36 cellular contexts compared by ENCODE assay signal in the genomic region with DNA sequence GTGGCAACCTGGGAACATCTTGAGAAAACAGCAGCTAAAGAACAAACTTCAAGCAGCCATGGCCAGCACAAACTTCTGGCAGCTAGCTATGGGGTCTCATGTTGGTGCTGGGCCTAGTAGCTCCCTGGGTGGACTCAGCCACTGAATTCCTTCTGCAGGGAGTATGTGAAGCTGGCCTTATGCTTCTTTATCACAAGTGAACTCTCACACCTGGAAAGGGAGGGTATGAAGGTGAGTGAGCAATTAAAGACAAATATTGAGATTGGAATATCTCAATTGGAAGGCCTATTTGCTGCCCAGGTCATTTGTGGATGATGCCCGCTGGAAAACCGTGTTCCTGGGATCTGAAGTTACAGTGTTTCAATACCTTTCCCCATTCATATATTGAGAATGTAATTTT.
"Had no signal": no experiment of that assay in that cellular context is flagged by ENCODE, and none has a peak within 500 bp of the region (broad histone marks: within the 10 kb centered on the region; RNA-seq: fewer than 3 reads in every experiment).

No MANE protein-coding gene starts in this region.

- H3K4me3 ChIP-seq: ascending aorta, body of pancreas, breast epithelium had no signal

- H3K9me3 ChIP-seq: ascending aorta, body of pancreas had no signal

- H3K4me3 Mint-ChIP-seq: activated B cell treated with CpG ODN at 0.5 μM for 24 hours; activated CD4-positive, alpha-beta memory T cell treated with anti-CD3 and anti-CD28 coated beads, Interleukin-2, amount 10 ng/mL, durations not matched to agents 7 days and 5 days; activated CD4-positive, alpha-beta T cell treated with anti-CD3 and anti-CD28 coated beads for 36 hours; activated CD4-positive, alpha-beta T cell treated with anti-CD3 and anti-CD28 coated beads, Interleukin-2, amount 10 ng/mL, durations not matched to agents 7 days and 5 days; activated CD8-positive, alpha-beta memory T cell treated with anti-CD3 and anti-CD28 coated beads, Interleukin-2, amount 10 ng/mL, durations not matched to agents 7 days and 5 days; activated CD8-positive, alpha-beta T cell treated with anti-CD3 and anti-CD28 coated beads, Interleukin-2, amount 10 ng/mL, durations not matched to agents 7 days and 5 days; activated naive CD4-positive, alpha-beta T cell treated with anti-CD3 and anti-CD28 coated beads, Interleukin-2, amount 10 ng/mL, durations not matched to agents 7 days and 5 days; activated naive CD4-positive, alpha-beta T cell treated with anti-CD3 and anti-CD28 coated beads, Interleukin-2, amount 50 U/mL, for 24 hours; activated naive CD8-positive, alpha-beta T cell; activated naive CD8-positive, alpha-beta T cell treated with anti-CD3 and anti-CD28 coated beads, Interleukin-2, amount 10 ng/mL, durations not matched to agents 7 days and 5 days; activated naive CD8-positive, alpha-beta T cell treated with anti-CD3 and anti-CD28 coated beads, Interleukin-2, amount 50 U/mL, for 24 hours; activated T-cell treated with anti-CD3 and anti-CD28 coated beads, Interleukin-2, amount 50 U/mL, for 24 hours; T-helper 1 cell treated with Interleukin-12 subunit alpha and Interleukin-12 subunit beta and Interleukin-4 antibody, amounts not matched to agents 30 μg/mL and 1 μg/mL, for 36 hours; T-helper 2 cell treated with Interferon-gamma antibody and Interleukin-4, amounts not matched to agents 5 μg/mL and 100 μg/mL, for 36 hours had no signal

- H3K36me3 Mint-ChIP-seq: activated CD8-positive, alpha-beta memory T cell treated with anti-CD3 and anti-CD28 coated beads, Interleukin-2, amount 10 ng/mL, durations not matched to agents 7 days and 5 days; activated naive CD4-positive, alpha-beta T cell treated with anti-CD3 and anti-CD28 coated beads, Interleukin-2, amount 10 ng/mL, durations not matched to agents 7 days and 5 days; activated naive CD4-positive, alpha-beta T cell treated with anti-CD3 and anti-CD28 coated beads, Interleukin-2, amount 50 U/mL, for 24 hours; activated naive CD8-positive, alpha-beta T cell; activated naive CD8-positive, alpha-beta T cell treated with anti-CD3 and anti-CD28 coated beads, Interleukin-2, amount 10 ng/mL, durations not matched to agents 7 days and 5 days had no signal

- DNase-seq: activated B cell treated with CpG ODN at 0.5 μM for 24 hours; activated CD4-positive, alpha-beta memory T cell treated with anti-CD3 and anti-CD28 coated beads, Interleukin-2, amount 10 ng/mL, durations not matched to agents 7 days and 5 days; activated CD4-positive, alpha-beta T cell treated with anti-CD3 and anti-CD28 coated beads for 1 hour; activated CD4-positive, alpha-beta T cell treated with anti-CD3 and anti-CD28 coated beads for 36 hours; activated CD4-positive, alpha-beta T cell treated with anti-CD3 and anti-CD28 coated beads for 48 hours; activated CD4-positive, alpha-beta T cell treated with anti-CD3 and anti-CD28 coated beads, Interleukin-2, amount 10 ng/mL, durations not matched to agents 7 days and 5 days; activated CD4-positive, alpha-beta T cell treated with anti-CD3 and anti-CD28 coated beads, Interleukin-2, amount 50 U/mL, for 48 hours; activated CD8-positive, alpha-beta memory T cell treated with anti-CD3 and anti-CD28 coated beads for 24 hours; activated CD8-positive, alpha-beta memory T cell treated with anti-CD3 and anti-CD28 coated beads, Interleukin-2, amount 10 ng/mL, durations not matched to agents 7 days and 5 days; activated CD8-positive, alpha-beta memory T cell treated with anti-CD3 and anti-CD28 coated beads, Interleukin-2, amount 50 U/mL, for 48 hours; activated CD8-positive, alpha-beta T cell treated with anti-CD3 and anti-CD28 coated beads, Interleukin-2, amount 10 ng/mL, durations not matched to agents 7 days and 5 days; activated effector memory CD4-positive, alpha-beta T cell treated with Interleukin-2 at 50 U/mL for 16 hours; activated gamma-delta T cell; activated naive CD4-positive, alpha-beta T cell treated with anti-CD3 and anti-CD28 coated beads, Interleukin-2, amount 10 ng/mL, durations not matched to agents 7 days and 5 days; activated naive CD4-positive, alpha-beta T cell treated with Interleukin-2 at 50 U/mL for 16 hours; activated naive CD8-positive, alpha-beta T cell treated with anti-CD3 and anti-CD28 coated beads, Interleukin-2, amount 10 ng/mL, durations not matched to agents 7 days and 5 days; activated naive CD8-positive, alpha-beta T cell treated with anti-CD3 and anti-CD28 coated beads, Interleukin-2, amount 50 U/mL, for 24 hours; activated T-cell treated with anti-CD3 and anti-CD28 coated beads, Interleukin-2, amount 50 U/mL, for 24 hours; activated T-cell treated with anti-CD3 and anti-CD28 coated beads, Interleukin-2, amount 50 U/mL, for 48 hours; amygdala; anterior cingulate cortex; body of pancreas; brain microvascular endothelial cell; central memory CD4-positive, alpha-beta T cell; T-helper 1 cell; T-helper 2 cell; T-helper 9 cell had no signal

- H3K27me3 Mint-ChIP-seq: activated B cell treated with CpG ODN at 0.5 μM for 24 hours; activated CD4-positive, alpha-beta memory T cell treated with anti-CD3 and anti-CD28 coated beads, Interleukin-2, amount 10 ng/mL, durations not matched to agents 7 days and 5 days; activated CD4-positive, alpha-beta T cell treated with anti-CD3 and anti-CD28 coated beads for 36 hours; activated CD4-positive, alpha-beta T cell treated with anti-CD3 and anti-CD28 coated beads, Interleukin-2, amount 10 ng/mL, durations not matched to agents 7 days and 5 days; activated CD8-positive, alpha-beta memory T cell treated with anti-CD3 and anti-CD28 coated beads, Interleukin-2, amount 10 ng/mL, durations not matched to agents 7 days and 5 days; activated naive CD4-positive, alpha-beta T cell treated with anti-CD3 and anti-CD28 coated beads, Interleukin-2, amount 10 ng/mL, durations not matched to agents 7 days and 5 days; activated naive CD4-positive, alpha-beta T cell treated with anti-CD3 and anti-CD28 coated beads, Interleukin-2, amount 50 U/mL, for 24 hours; activated naive CD8-positive, alpha-beta T cell; activated naive CD8-positive, alpha-beta T cell treated with anti-CD3 and anti-CD28 coated beads, Interleukin-2, amount 10 ng/mL, durations not matched to agents 7 days and 5 days; activated naive CD8-positive, alpha-beta T cell treated with anti-CD3 and anti-CD28 coated beads, Interleukin-2, amount 50 U/mL, for 24 hours had no signal

- H3K27me3 ChIP-seq: ascending aorta, body of pancreas, brain microvascular endothelial cell had no signal

- FAIRE-seq: TTC549 had no signal

- H3K9me3 Mint-ChIP-seq: activated B cell treated with CpG ODN at 0.5 μM for 24 hours; activated CD4-positive, alpha-beta memory T cell treated with anti-CD3 and anti-CD28 coated beads, Interleukin-2, amount 10 ng/mL, durations not matched to agents 7 days and 5 days; activated naive CD4-positive, alpha-beta T cell treated with anti-CD3 and anti-CD28 coated beads, Interleukin-2, amount 10 ng/mL, durations not matched to agents 7 days and 5 days; activated naive CD4-positive, alpha-beta T cell treated with anti-CD3 and anti-CD28 coated beads, Interleukin-2, amount 50 U/mL, for 24 hours; activated naive CD8-positive, alpha-beta T cell treated with anti-CD3 and anti-CD28 coated beads, Interleukin-2, amount 10 ng/mL, durations not matched to agents 7 days and 5 days; activated naive CD8-positive, alpha-beta T cell treated with anti-CD3 and anti-CD28 coated beads, Interleukin-2, amount 50 U/mL, for 24 hours; activated T-cell treated with anti-CD3 and anti-CD28 coated beads, Interleukin-2, amount 50 U/mL, for 24 hours; activated T-helper 2 cell treated with anti-CD3 and anti-CD28 coated beads, Interferon-gamma antibody, Interleukin-2, Interleukin-4, amounts not matched to agents 10 μg/mL and 5 μg/mL and 100 μg/mL, durations not matched to agents 14 hours and 24 hours and 36 hours; T-helper 1 cell treated with Interleukin-12 subunit alpha and Interleukin-12 subunit beta and Interleukin-4 antibody, amounts not matched to agents 30 μg/mL and 1 μg/mL, for 36 hours; T-helper 2 cell treated with Interferon-gamma antibody and Interleukin-4, amounts not matched to agents 5 μg/mL and 100 μg/mL, for 36 hours had no signal

- ATAC-seq: activated CD4-positive, alpha-beta T cell treated with anti-CD3 and anti-CD28 coated beads for 36 hours; activated CD8-positive, alpha-beta memory T cell treated with anti-CD3 and anti-CD28 coated beads, Interleukin-2, amount 10 ng/mL, durations not matched to agents 7 days and 5 days; activated CD8-positive, alpha-beta T cell treated with anti-CD3 and anti-CD28 coated beads, Interleukin-2, amount 10 ng/mL, durations not matched to agents 7 days and 5 days; activated naive CD8-positive, alpha-beta T cell treated with anti-CD3 and anti-CD28 coated beads, Interleukin-2, amount 50 U/mL, for 24 hours; body of pancreas had no signal

- H3K27ac Mint-ChIP-seq: activated B cell treated with CpG ODN at 0.5 μM for 24 hours; activated CD4-positive, alpha-beta memory T cell treated with anti-CD3 and anti-CD28 coated beads, Interleukin-2, amount 10 ng/mL, durations not matched to agents 7 days and 5 days; activated CD4-positive, alpha-beta T cell treated with anti-CD3 and anti-CD28 coated beads for 36 hours; activated CD4-positive, alpha-beta T cell treated with anti-CD3 and anti-CD28 coated beads, Interleukin-2, amount 10 ng/mL, durations not matched to agents 7 days and 5 days; activated CD8-positive, alpha-beta memory T cell treated with anti-CD3 and anti-CD28 coated beads, Interleukin-2, amount 10 ng/mL, durations not matched to agents 7 days and 5 days; activated CD8-positive, alpha-beta T cell treated with anti-CD3 and anti-CD28 coated beads, Interleukin-2, amount 10 ng/mL, durations not matched to agents 7 days and 5 days; activated naive CD4-positive, alpha-beta T cell treated with anti-CD3 and anti-CD28 coated beads, Interleukin-2, amount 10 ng/mL, durations not matched to agents 7 days and 5 days; activated naive CD4-positive, alpha-beta T cell treated with anti-CD3 and anti-CD28 coated beads, Interleukin-2, amount 50 U/mL, for 24 hours; activated naive CD8-positive, alpha-beta T cell treated with anti-CD3 and anti-CD28 coated beads, Interleukin-2, amount 10 ng/mL, durations not matched to agents 7 days and 5 days; activated naive CD8-positive, alpha-beta T cell treated with anti-CD3 and anti-CD28 coated beads, Interleukin-2, amount 50 U/mL, for 24 hours; activated T-cell treated with anti-CD3 and anti-CD28 coated beads, Interleukin-2, amount 50 U/mL, for 24 hours; activated T-helper 2 cell treated with anti-CD3 and anti-CD28 coated beads, Interferon-gamma antibody, Interleukin-2, Interleukin-4, amounts not matched to agents 10 μg/mL and 5 μg/mL and 100 μg/mL, durations not matched to agents 14 hours and 24 hours and 36 hours; T-helper 1 cell treated with Interleukin-12 subunit alpha and Interleukin-12 subunit beta and Interleukin-4 antibody, amounts not matched to agents 30 μg/mL and 1 μg/mL, for 36 hours; T-helper 2 cell treated with Interferon-gamma antibody and Interleukin-4, amounts not matched to agents 5 μg/mL and 100 μg/mL, for 36 hours had no signal

- H3K27ac ChIP-seq: ascending aorta, brain microvascular endothelial cell, breast epithelium, VCaP had no signal

- H3K4me1 ChIP-seq: ascending aorta, body of pancreas, breast epithelium had no signal

- H3K36me3 ChIP-seq: ascending aorta, brain microvascular endothelial cell, breast epithelium had no signal
